ENCODE assay signal across 23 cellular contexts in the genomic region with DNA sequence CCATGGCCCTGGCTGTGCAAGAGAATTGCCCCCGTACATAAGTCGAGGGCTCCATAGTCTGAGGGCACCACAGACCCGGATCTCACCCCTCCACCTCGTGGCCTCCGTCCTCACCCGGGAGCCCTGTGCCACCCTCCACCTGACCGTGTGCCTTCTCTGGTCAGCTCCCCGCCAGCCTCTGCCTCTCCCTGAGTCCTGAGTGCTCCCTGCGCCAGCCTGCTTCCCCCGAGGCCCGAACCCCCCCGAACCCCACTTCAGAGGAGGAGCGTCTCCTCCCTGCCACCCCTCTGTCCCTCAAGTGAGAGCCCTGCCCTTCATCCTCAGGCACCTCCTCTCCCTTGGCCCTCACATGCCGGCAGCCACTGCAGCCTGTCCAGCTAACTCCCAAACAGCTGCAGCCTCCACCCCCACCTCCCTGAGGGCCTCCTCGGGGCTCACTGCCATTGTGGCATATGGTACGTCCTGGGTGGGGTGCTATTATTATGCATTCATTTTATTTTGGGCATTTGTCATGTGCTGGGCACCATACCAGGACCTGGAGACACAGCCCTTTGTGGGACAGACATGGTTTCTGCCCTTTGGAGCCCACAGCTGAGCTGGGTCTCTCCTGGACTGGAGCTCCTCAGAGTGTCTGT.
A peak's percentile ranks its signal among the peaks of the same experiment; 100 is the strongest.
DNase-seq lines count a peak whose midpoint lies in the region; ATAC-seq and TF ChIP-seq lines count a peak whose summit lies in the region.
"Had no signal": no experiment of that assay in that cellular context is flagged by ENCODE, and none has a peak within 500 bp of the region (broad histone marks: within the 10 kb centered on the region; RNA-seq: fewer than 3 reads in every experiment).

No MANE protein-coding gene starts in this region.

- peak overlapping the region in 8 of 11 experiments; percentile 1 to 61 (median 46); a peak in 11 of 22 replicates for H3K4me2 ChIP-seq in BLaER1 treated with 17β-estradiol and CSF1 and Interleukin-3, amounts not matched to agents 10 nM and 100 nM

- DNase-seq in NCI-H1694 treated with DMSO at 0.1 percent for 48 hours (lab: John Stamatoyannopoulos, UW) = peak; percentile 37
- peak; percentile 55 for DNase-seq in cerebellum (ENCODE audit: low spot score)
- DNase-seq in neural crest cell (ENCODE audit: low read depth, low spot score) = no peak
- no peak for DNase-seq in midbrain (lab: John Stamatoyannopoulos, UW)
- DNase-seq in KG1 (lab: John Stamatoyannopoulos, UW) = no peak
- DNase-seq: ACHN; activated CD8-positive, alpha-beta memory T cell treated with anti-CD3 and anti-CD28 coated beads for 24 hours; activated T-cell treated with anti-CD3 and anti-CD28 coated beads, Interleukin-2, amount 50 U/mL, for 4 hours; effector CD8-positive, alpha-beta T cell; NK-92 treated with Interleukin-12 subunit alpha and Interleukin-12 subunit beta, amount 100 ng/mL, for 24 hours; stimulated activated CD4-positive, alpha-beta T cell treated with anti-CD3 and anti-CD28 coated beads, Interleukin-2, amount 100 ng/mL, for 24 hours; stimulated activated naive CD4-positive, alpha-beta T cell had no signal

- H3K4me1 ChIP-seq in BLaER1 treated with 17β-estradiol and CSF1 and Interleukin-3, amounts not matched to agents 10 nM and 100 nM = peaks cover 8 to 36% (median 19%) of the 10 kb centered on the region in 10 experiments; a peak in 17 of 20 replicates
- H3K4me1 ChIP-seq: ascending aorta had no signal

- TF ChIP-seq CTCF in neural crest cell (conservative IDR thresholded peaks at IDR 0.05) = no peak

- ATAC-seq in HG02678 (IDR thresholded peaks at IDR 0.05; ENCODE audit: unreplicated experiment) (no peak), HG03039 (IDR thresholded peaks at IDR 0.05; ENCODE audit: unreplicated experiment) (no peak)
- ATAC-seq: activated T-cell treated with anti-CD3 and anti-CD28 coated beads, Interleukin-2, amount 50 U/mL, for 4 hours; esophagus mucosa had no signal

- peak overlapping the region; percentile 3 for H3K27ac Mint-ChIP-seq in neural crest cell (ENCODE audit: unreplicated experiment)
- H3K27ac Mint-ChIP-seq: activated naive CD4-positive, alpha-beta T cell treated with anti-CD3 and anti-CD28 coated beads, Interleukin-2, amount 50 U/mL, for 24 hours; HFFc6 had no signal

- no peaks in the 10 kb centered on the region for H3K36me3 Mint-ChIP-seq in neural crest cell (ENCODE audit: low read depth)
- H3K36me3 Mint-ChIP-seq: activated naive CD4-positive, alpha-beta T cell treated with anti-CD3 and anti-CD28 coated beads, Interleukin-2, amount 50 U/mL, for 24 hours had no signal

- H3K9me3 ChIP-seq in BLaER1 treated with 17β-estradiol and CSF1 and Interleukin-3, amounts not matched to agents 10 nM and 100 nM (replicated peaks in 1 of 11) = peaks cover 0 to 2% (median 0%) of the 10 kb centered on the region in 11 experiments; a peak in 1 of 22 replicates
- H3K9me3 ChIP-seq: ascending aorta, gastrocnemius medialis, ovary, thoracic aorta had no signal

- H3K36me3 ChIP-seq in BLaER1 treated with 17β-estradiol and CSF1 and Interleukin-3, amounts not matched to agents 10 nM and 100 nM = peaks cover 0 to 100% (median 0%) of the 10 kb centered on the region in 11 experiments; a peak in 5 of 22 replicates
- H3K36me3 ChIP-seq: ascending aorta, gastrocnemius medialis, ovary, thoracic aorta had no signal

- H3K9me3 Mint-ChIP-seq in neural crest cell = no peaks in the 10 kb centered on the region
- H3K9me3 Mint-ChIP-seq: activated naive CD4-positive, alpha-beta T cell treated with anti-CD3 and anti-CD28 coated beads, Interleukin-2, amount 50 U/mL, for 24 hours; activated T-cell treated with anti-CD3 and anti-CD28 coated beads, Interleukin-2, amount 50 U/mL, for 4 hours had no signal

- no peak overlapping the region for H3K4me3 Mint-ChIP-seq in neural crest cell
- H3K4me3 Mint-ChIP-seq: activated naive CD4-positive, alpha-beta T cell treated with anti-CD3 and anti-CD28 coated beads, Interleukin-2, amount 50 U/mL, for 24 hours; activated T-cell treated with anti-CD3 and anti-CD28 coated beads, Interleukin-2, amount 50 U/mL, for 4 hours; HFFc6 had no signal

- H4K20me1 ChIP-seq in BLaER1 treated with 17β-estradiol and CSF1 and Interleukin-3, amounts not matched to agents 10 nM and 100 nM = peaks cover 0 to 35% (median 0%) of the 10 kb centered on the region in 11 experiments; a peak in 3 of 22 replicates

- H3K4me1 Mint-ChIP-seq in neural crest cell = peaks cover 9% of the 10 kb centered on the region
- H3K4me1 Mint-ChIP-seq: activated naive CD4-positive, alpha-beta T cell treated with anti-CD3 and anti-CD28 coated beads, Interleukin-2, amount 50 U/mL, for 24 hours had no signal

- peak overlapping the region in 1 of 11 experiments; percentile 24; a peak in 2 of 22 replicates for H3K9ac ChIP-seq in BLaER1 treated with 17β-estradiol and CSF1 and Interleukin-3, amounts not matched to agents 10 nM and 100 nM

- no peak overlapping the region for H3K4me3 ChIP-seq in BLaER1 treated with 17β-estradiol and CSF1 and Interleukin-3, amounts not matched to agents 10 nM and 100 nM
- H3K4me3 ChIP-seq: ascending aorta, gastrocnemius medialis, ovary, thoracic aorta had no signal

- no peak overlapping the region for H3K27ac ChIP-seq in BLaER1 treated with 17β-estradiol and CSF1 and Interleukin-3, amounts not matched to agents 10 nM and 100 nM
- H3K27ac ChIP-seq: ascending aorta, C4-2B, gastrocnemius medialis, ovary, thoracic aorta had no signal

- no peaks in the 10 kb centered on the region for H3K27me3 ChIP-seq in BLaER1 treated with 17β-estradiol and CSF1 and Interleukin-3, amounts not matched to agents 10 nM and 100 nM
- H3K27me3 ChIP-seq: ascending aorta, gastrocnemius medialis, ovary had no signal

- no peaks in the 10 kb centered on the region for H3K27me3 Mint-ChIP-seq in neural crest cell (ENCODE audit: low read depth)
- H3K27me3 Mint-ChIP-seq: activated naive CD4-positive, alpha-beta T cell treated with anti-CD3 and anti-CD28 coated beads, Interleukin-2, amount 50 U/mL, for 24 hours had no signal

Comparison
In these comparisons a context has a peak if more than half of its experiments do, and no peak if none do; other contexts are left out.
1. DNase-seq: peak in NCI-H1694 treated with DMSO at 0.1 percent for 48 hours (single experiment) and cerebellum (single experiment); none in neural crest cell (single experiment), midbrain (single experiment) and KG1 (single experiment).